ENCODE assay signal across 10 cellular contexts in the genomic region with DNA sequence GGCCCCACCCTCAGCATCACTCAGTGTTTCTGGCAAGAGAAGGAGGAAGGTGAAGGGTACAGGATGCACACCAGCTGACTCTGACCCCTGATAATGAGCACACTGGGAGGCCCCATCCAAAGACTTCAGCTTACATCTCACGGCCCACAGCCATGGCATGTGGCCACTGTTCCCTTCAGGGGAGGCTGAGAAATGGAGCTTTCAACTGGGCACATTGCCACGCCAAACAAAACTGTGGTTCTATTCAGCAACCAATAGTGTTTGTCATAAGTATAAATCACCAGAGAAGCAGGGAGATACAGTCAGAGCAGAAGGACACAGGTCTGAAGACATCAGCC. TPM values are rescaled to one million over a fixed set of nuclear protein-coding genes. Genes with fewer than 3 reads are reported as not detected.
DNase-seq lines count a peak whose midpoint lies in the region; FAIRE-seq and TF ChIP-seq lines count a peak whose summit lies in the region.
"Had no signal": no experiment of that assay in that cellular context is flagged by ENCODE, and none has a peak within 500 bp of the region (broad histone marks: within the 10 kb centered on the region; RNA-seq: fewer than 3 reads in every experiment).

No MANE protein-coding gene starts in this region.

- H3K27me3 Mint-ChIP-seq in osteocyte (ENCODE audit: unreplicated experiment) = peaks cover 13% of the 10 kb centered on the region

- no peaks in the 10 kb centered on the region for H3K9me3 Mint-ChIP-seq in osteocyte (ENCODE audit: unreplicated experiment)

- intact Hi-C loops in dorsolateral prefrontal cortex (cut with DNase I) = loop anchor here in 1 of 2 donors (10.0 kb wide), 1 partner anchor 98 kb away; no protein-coding TSS in a partner anchor

- no peaks in the 10 kb centered on the region for H3K27me3 ChIP-seq in dorsolateral prefrontal cortex

- TF ChIP-seq CTCF in dorsolateral prefrontal cortex (IDR thresholded peaks at IDR 0.05 in 54 of 56, conservative IDR thresholded peaks at IDR 0.05 in 2 of 56; ENCODE audit: low read depth in 1 of 56, partially characterized antibody in 56 of 56) = no peak
- TF ChIP-seq CTCF in osteocyte (IDR thresholded peaks at IDR 0.05) = no peak
- no peak for TF ChIP-seq CTCF in D721Med (IDR thresholded peaks at IDR 0.05; ENCODE audit: insufficient read depth, missing control alignments)

- DNase-seq in COLO668 (lab: John Stamatoyannopoulos, UW; ENCODE audit: unreplicated experiment) = peak; percentile 39
- peak; percentile 54 for DNase-seq in NCI-H1092 treated with DMSO at 0.1 percent for 48 hours (lab: John Stamatoyannopoulos, UW)
- DNase-seq in dorsolateral prefrontal cortex = peak in 3 of 10 donors; percentile 33 to 36 (median 36)
- no peak for DNase-seq in osteocyte (ENCODE audit: extremely low spot score, unreplicated experiment)
- no peak for DNase-seq in NCI-H510A treated with DMSO at 0.1 percent for 48 hours (lab: John Stamatoyannopoulos, UW)
- no peak for DNase-seq in D721Med (ENCODE audit: insufficient read length, low spot score)
- no peak for DNase-seq in activated CD4-positive, alpha-beta T cell treated with anti-CD3 and anti-CD28 coated beads, Interleukin-2, amount 50 U/mL, for 48 hours
- no peak for DNase-seq in SHP77 treated with DMSO at 0.1 percent for 48 hours (lab: John Stamatoyannopoulos, UW)
- DNase-seq: activated CD8-positive, alpha-beta memory T cell treated with anti-CD3 and anti-CD28 coated beads for 24 hours had no signal

- peaks cover 16% of the 10 kb centered on the region for H3K4me1 Mint-ChIP-seq in osteocyte (ENCODE audit: unreplicated experiment)

- FAIRE-seq in D721Med (lab: Jason Lieb, UNC) = no peak
- FAIRE-seq: G401.6 had no signal

- peak overlapping the region; percentile 27 for H3K27ac Mint-ChIP-seq in osteocyte (ENCODE audit: unreplicated experiment)

- H3K4me3 Mint-ChIP-seq in osteocyte (ENCODE audit: unreplicated experiment) = no peak overlapping the region

- no peaks in the 10 kb centered on the region for H3K36me3 Mint-ChIP-seq in osteocyte (ENCODE audit: unreplicated experiment)

- H3K4me3 ChIP-seq in dorsolateral prefrontal cortex = peak overlapping the region in 1 of 59 donors; percentile 41

- H3K27ac ChIP-seq in dorsolateral prefrontal cortex = peak overlapping the region in 49 of 59 donors; percentile 1 to 77 (median 57)

RNA-seq across cellular contexts. Expression of a gene that starts 12.7 kb away (rescaled TPM):
- 1 to 10 TPM in 114 of 120 experiments, under 1 TPM in 6; 0.23 to 8.8 (median 2.7) TPM for total RNA-seq in dorsolateral prefrontal cortex
- total RNA-seq in osteocyte = not detected in 2 replicates

RNA-seq across cellular contexts. Expression of a gene that starts 38.5 kb away (rescaled TPM):
- total RNA-seq in dorsolateral prefrontal cortex (10 to 100 TPM in 71 of 120 experiments, 1 to 10 TPM in 49; 1.3 to 41.9 (median 12.0) TPM), osteocyte (not detected in 2 replicates)

RNA-seq across cellular contexts. Expression of a gene that starts 41.2 kb away (rescaled TPM):
- total RNA-seq in dorsolateral prefrontal cortex = 1 to 10 TPM; 1.4 to 4.1 (median 2.8) TPM
- total RNA-seq in osteocyte = 1.6 TPM in 2 replicates

Comparison
In these comparisons a context has a peak if more than half of its experiments do, and no peak if none do; other contexts are left out.
1. DNase-seq: peak in COLO668 (single experiment) and NCI-H1092 treated with DMSO at 0.1 percent for 48 hours (single experiment); none in osteocyte (single experiment), NCI-H510A treated with DMSO at 0.1 percent for 48 hours (single experiment), D721Med (single experiment), activated CD4-positive, alpha-beta T cell treated with anti-CD3 and anti-CD28 coated beads, Interleukin-2, amount 50 U/mL, for 48 hours (0 of 2) and SHP77 treated with DMSO at 0.1 percent for 48 hours (single experiment).